Comparison of ENCODE assay signal across 32 cellular contexts in the genomic region with DNA sequence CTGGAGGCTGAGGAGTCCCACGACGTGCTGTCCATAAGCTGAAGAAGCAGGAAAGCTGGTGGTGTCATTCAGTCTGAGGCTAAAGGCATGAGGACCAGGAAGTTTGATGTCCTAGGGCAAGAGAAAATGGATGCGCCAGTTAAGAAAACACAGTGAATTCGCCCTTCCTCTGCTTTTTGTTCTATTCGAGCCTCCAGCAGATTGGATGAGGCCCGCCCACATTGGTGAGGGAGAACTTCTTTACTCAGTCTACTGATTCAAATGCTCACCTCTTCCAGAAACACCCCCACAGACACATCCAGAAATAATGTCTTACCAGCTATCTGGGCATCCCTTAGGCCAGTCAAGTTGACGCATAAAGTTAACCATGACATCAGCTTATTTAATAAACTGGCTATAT. TPM values are rescaled to one million over a fixed set of nuclear protein-coding genes. Genes with fewer than 3 reads are reported as not detected.
DNase-seq lines count a peak whose midpoint lies in the region; ATAC-seq lines count a peak whose summit lies in the region.
"Had no signal": no experiment of that assay in that cellular context is flagged by ENCODE, and none has a peak within 500 bp of the region (broad histone marks: within the 10 kb centered on the region; RNA-seq: fewer than 3 reads in every experiment).

No MANE protein-coding gene starts in this region.

- H3K27ac ChIP-seq in CD4-positive, alpha-beta memory T cell (ENCODE audit: low read depth, low read length) = no peak overlapping the region
- H3K27ac ChIP-seq: RWPE1 had no signal

- H3K4me3 Mint-ChIP-seq in activated naive CD4-positive, alpha-beta T cell treated with anti-CD3 and anti-CD28 coated beads, Interleukin-2, amount 10 ng/mL, durations not matched to agents 7 days and 5 days = no peak overlapping the region
- H3K4me3 Mint-ChIP-seq in CD4-positive, alpha-beta memory T cell = no peak overlapping the region
- no peak overlapping the region for H3K4me3 Mint-ChIP-seq in effector memory CD8-positive, alpha-beta T cell
- no peak overlapping the region for H3K4me3 Mint-ChIP-seq in naive thymus-derived CD8-positive, alpha-beta T cell
- H3K4me3 Mint-ChIP-seq: GM23338, H9 had no signal

- CTCF ChIA-PET in activated naive CD4-positive, alpha-beta T cell treated with anti-CD3 and anti-CD28 coated beads, Interleukin-2, amount 10 ng/mL, durations not matched to agents 7 days and 5 days (lab: Charles Lee) = interaction anchor here (1.3 kb wide), 1 partner anchor 18 kb away, joined by 5 read pairs; no protein-coding TSS in a partner anchor
- CTCF ChIA-PET in CD4-positive, alpha-beta memory T cell (lab: Charles Lee; ENCODE audit: partially characterized antibody) = no interaction called here

- DNase-seq in activated naive CD4-positive, alpha-beta T cell treated with anti-CD3 and anti-CD28 coated beads, Interleukin-2, amount 10 ng/mL, durations not matched to agents 7 days and 5 days = no peak
- DNase-seq in activated naive CD4-positive, alpha-beta T cell treated with anti-CD3 and anti-CD28 coated beads, Interleukin-2, amount 50 U/mL, for 72 hours (ENCODE audit: low spot score in 2 of 2) = no peak
- no peak for DNase-seq in CD4-positive, alpha-beta memory T cell
- no peak for DNase-seq in effector memory CD8-positive, alpha-beta T cell
- DNase-seq in naive thymus-derived CD8-positive, alpha-beta T cell = no peak
- DNase-seq in AG20443 (ENCODE audit: low spot score) = no peak
- no peak for DNase-seq in stimulated activated CD4-positive, alpha-beta T cell treated with anti-CD3 and anti-CD28 coated beads, Interleukin-12 subunit alpha, Interleukin-12 subunit beta, amount 100 ng/mL, for 4 hours
- DNase-seq in GDM1 (lab: John Stamatoyannopoulos, UW) = no peak
- DNase-seq: AML-193, C1 segment of cervical spinal cord, DMS53, H9, Kasumi-1, NCI-H1092 treated with DMSO at 0.1 percent for 48 hours, NCI-H1436, NCI-H187, NCI-H2081 treated with DMSO at 0.1 percent for 48 hours, NCI-H2171, NCI-H226, NCI-H510A, NCI-H69, SHP77 had no signal

- H3K36me3 Mint-ChIP-seq in activated naive CD4-positive, alpha-beta T cell treated with anti-CD3 and anti-CD28 coated beads, Interleukin-2, amount 10 ng/mL, durations not matched to agents 7 days and 5 days = peaks cover 12% of the 10 kb centered on the region
- no peaks in the 10 kb centered on the region for H3K36me3 Mint-ChIP-seq in activated naive CD4-positive, alpha-beta T cell treated with anti-CD3 and anti-CD28 coated beads, Interleukin-2, amount 50 U/mL, for 72 hours
- no peaks in the 10 kb centered on the region for H3K36me3 Mint-ChIP-seq in CD4-positive, alpha-beta memory T cell
- peaks cover 6% of the 10 kb centered on the region for H3K36me3 Mint-ChIP-seq in effector memory CD8-positive, alpha-beta T cell (ENCODE audit: insufficient read depth)
- H3K36me3 Mint-ChIP-seq in naive thymus-derived CD8-positive, alpha-beta T cell = no peaks in the 10 kb centered on the region

- H3K27me3 Mint-ChIP-seq in activated naive CD4-positive, alpha-beta T cell treated with anti-CD3 and anti-CD28 coated beads, Interleukin-2, amount 10 ng/mL, durations not matched to agents 7 days and 5 days = peaks cover 31% of the 10 kb centered on the region
- peaks cover 4 to 8% of the 10 kb centered on the region in 2 donors for H3K27me3 Mint-ChIP-seq in CD4-positive, alpha-beta memory T cell
- H3K27me3 Mint-ChIP-seq in effector memory CD8-positive, alpha-beta T cell = peaks cover 10% of the 10 kb centered on the region in 2 donors
- peaks cover 0 to 11% (median 4%) of the 10 kb centered on the region in 5 donors for H3K27me3 Mint-ChIP-seq in naive thymus-derived CD8-positive, alpha-beta T cell

- H3K9me3 Mint-ChIP-seq in activated naive CD4-positive, alpha-beta T cell treated with anti-CD3 and anti-CD28 coated beads, Interleukin-2, amount 10 ng/mL, durations not matched to agents 7 days and 5 days = peaks cover 18% of the 10 kb centered on the region
- peaks cover 0 to 4% of the 10 kb centered on the region in 2 donors for H3K9me3 Mint-ChIP-seq in activated naive CD4-positive, alpha-beta T cell treated with anti-CD3 and anti-CD28 coated beads, Interleukin-2, amount 50 U/mL, for 72 hours
- H3K9me3 Mint-ChIP-seq in CD4-positive, alpha-beta memory T cell = peaks cover 0 to 20% (median 5%) of the 10 kb centered on the region in 8 donors
- peaks cover 0 to 2% of the 10 kb centered on the region in 2 donors for H3K9me3 Mint-ChIP-seq in effector memory CD8-positive, alpha-beta T cell
- peaks cover 0 to 15% (median 9%) of the 10 kb centered on the region in 9 donors for H3K9me3 Mint-ChIP-seq in naive thymus-derived CD8-positive, alpha-beta T cell

- no peaks in the 10 kb centered on the region for H3K36me3 ChIP-seq in CD4-positive, alpha-beta memory T cell (ENCODE audit: insufficient read depth, low read length)

- POLR2A ChIA-PET in CD4-positive, alpha-beta memory T cell (lab: Charles Lee; ENCODE audit: partially characterized antibody) = no interaction called here
- POLR2A ChIA-PET in naive thymus-derived CD8-positive, alpha-beta T cell (lab: Charles Lee) = interaction anchor here (0.6 to 0.7 kb wide), 2 partner anchors 36 to 1728 kb away, joined by 4 read pairs; no protein-coding TSS in a partner anchor

- intact Hi-C loops in CD4-positive, alpha-beta memory T cell (cut with micrococcal nuclease) = no loop called here

- ATAC-seq in activated naive CD4-positive, alpha-beta T cell treated with anti-CD3 and anti-CD28 coated beads, Interleukin-2, amount 50 U/mL, for 72 hours = no peak
- ATAC-seq in effector memory CD8-positive, alpha-beta T cell (replicated peaks) = no peak
- no peak for ATAC-seq in naive thymus-derived CD8-positive, alpha-beta T cell
- ATAC-seq: GM23338, HepG2, K562 had no signal

- no peak overlapping the region for H3K4me3 ChIP-seq in CD4-positive, alpha-beta memory T cell (ENCODE audit: low read length in 2 of 2)
- H3K4me3 ChIP-seq: GM23338, K562 had no signal

- peak overlapping the region; percentile 84 for H3K27ac Mint-ChIP-seq in activated naive CD4-positive, alpha-beta T cell treated with anti-CD3 and anti-CD28 coated beads, Interleukin-2, amount 10 ng/mL, durations not matched to agents 7 days and 5 days
- no peak overlapping the region for H3K27ac Mint-ChIP-seq in activated naive CD4-positive, alpha-beta T cell treated with anti-CD3 and anti-CD28 coated beads, Interleukin-2, amount 50 U/mL, for 72 hours
- peak overlapping the region in 6 of 7 donors; percentile 27 to 90 (median 76) for H3K27ac Mint-ChIP-seq in CD4-positive, alpha-beta memory T cell
- H3K27ac Mint-ChIP-seq in effector memory CD8-positive, alpha-beta T cell = peak overlapping the region; percentile 83
- peak overlapping the region in 8 of 10 donors; percentile 23 to 78 (median 65) for H3K27ac Mint-ChIP-seq in naive thymus-derived CD8-positive, alpha-beta T cell
- H3K27ac Mint-ChIP-seq: GM23338, H9 had no signal

- no peaks in the 10 kb centered on the region for H3K9me3 ChIP-seq in CD4-positive, alpha-beta memory T cell (ENCODE audit: control insufficient read depth in 1 of 2, low read length in 2 of 2)

- no peaks in the 10 kb centered on the region for H3K4me1 Mint-ChIP-seq in activated naive CD4-positive, alpha-beta T cell treated with anti-CD3 and anti-CD28 coated beads, Interleukin-2, amount 10 ng/mL, durations not matched to agents 7 days and 5 days
- peaks cover 0 to 6% (median under 1%) of the 10 kb centered on the region in 4 donors for H3K4me1 Mint-ChIP-seq in CD4-positive, alpha-beta memory T cell
- H3K4me1 Mint-ChIP-seq in effector memory CD8-positive, alpha-beta T cell (ENCODE audit: low read depth in 2 of 2) = peaks cover 0 to 4% of the 10 kb centered on the region in 2 donors
- H3K4me1 Mint-ChIP-seq in naive thymus-derived CD8-positive, alpha-beta T cell = peaks cover 0 to 7% (median 4%) of the 10 kb centered on the region in 4 donors

- no peaks in the 10 kb centered on the region for H3K27me3 ChIP-seq in CD4-positive, alpha-beta memory T cell (ENCODE audit: insufficient read depth, low read length)

- no peaks in the 10 kb centered on the region for H3K4me1 ChIP-seq in CD4-positive, alpha-beta memory T cell (ENCODE audit: insufficient read depth, low read length)

RNA-seq across cellular contexts. Expression of a gene that starts 7.5 kb away (rescaled TPM):
- total RNA-seq in activated naive CD4-positive, alpha-beta T cell treated with anti-CD3 and anti-CD28 coated beads, Interleukin-2, amount 50 U/mL, for 72 hours = under 1 TPM in 1 of 2 donors, not detected in 1; 0.37 TPM
- not detected for total RNA-seq in CD4-positive, alpha-beta memory T cell
- under 1 TPM in 1 of 2 donors, not detected in 1; 0.29 TPM for polyA plus RNA-seq in CD4-positive, alpha-beta memory T cell
- not detected for total RNA-seq in naive thymus-derived CD8-positive, alpha-beta T cell
- under 1 TPM in 2 of 3 donors, not detected in 1; 0.04 to 0.65 TPM for polyA plus RNA-seq in naive thymus-derived CD8-positive, alpha-beta T cell
- total RNA-seq: Daoy, HT1080, K562, M059J had no signal
- polyA plus RNA-seq: AG04450 had no signal

RNA-seq across cellular contexts. Expression of a gene that starts 41.2 kb away (rescaled TPM):
- 100 to 1,000 TPM; 191 to 205 TPM for total RNA-seq in activated naive CD4-positive, alpha-beta T cell treated with anti-CD3 and anti-CD28 coated beads, Interleukin-2, amount 50 U/mL, for 72 hours
- total RNA-seq in CD4-positive, alpha-beta memory T cell = 100 to 1,000 TPM; 535 to 565 TPM
- 10 to 100 TPM in 1 of 2 donors, 1 to 10 TPM in 1; 3.1 to 11.3 TPM for polyA plus RNA-seq in CD4-positive, alpha-beta memory T cell
- total RNA-seq in naive thymus-derived CD8-positive, alpha-beta T cell = 100 to 1,000 TPM; 610 to 639 TPM
- 1 to 10 TPM; 4.5 to 8.6 (median 6.5) TPM for polyA plus RNA-seq in naive thymus-derived CD8-positive, alpha-beta T cell

RNA-seq across cellular contexts. Expression of a gene that starts 43.0 kb away (rescaled TPM):
- 1 to 10 TPM; 2.9 to 9.9 TPM for total RNA-seq in activated naive CD4-positive, alpha-beta T cell treated with anti-CD3 and anti-CD28 coated beads, Interleukin-2, amount 50 U/mL, for 72 hours
- total RNA-seq in CD4-positive, alpha-beta memory T cell = 10 to 100 TPM; 57.6 to 59.8 TPM
- 10 to 100 TPM; 23.1 to 60.5 TPM for polyA plus RNA-seq in CD4-positive, alpha-beta memory T cell
- 10 to 100 TPM; 67.4 to 71.1 TPM for total RNA-seq in naive thymus-derived CD8-positive, alpha-beta T cell
- 100 to 1,000 TPM in 1 of 3 donors, 10 to 100 TPM in 2; 58.3 to 104 (median 59.9) TPM for polyA plus RNA-seq in naive thymus-derived CD8-positive, alpha-beta T cell
- total RNA-seq: Daoy, G401, H9, HT1080, SK-MEL-5 had no signal
- polyA plus RNA-seq: AG04450 had no signal

RNA-seq across cellular contexts. Expression of a gene that starts 55.8 kb away (rescaled TPM):
- total RNA-seq in activated naive CD4-positive, alpha-beta T cell treated with anti-CD3 and anti-CD28 coated beads, Interleukin-2, amount 50 U/mL, for 72 hours = 1 to 10 TPM; 2.5 to 5.8 TPM
- 1 to 10 TPM; 7.2 to 7.3 TPM for total RNA-seq in CD4-positive, alpha-beta memory T cell
- polyA plus RNA-seq in CD4-positive, alpha-beta memory T cell = under 1 TPM in 1 of 2 donors, not detected in 1; 0.59 TPM
- total RNA-seq in naive thymus-derived CD8-positive, alpha-beta T cell = 1 to 10 TPM; 5.2 to 5.8 TPM
- under 1 TPM in 2 of 3 donors, not detected in 1; 0.22 to 0.36 TPM for polyA plus RNA-seq in naive thymus-derived CD8-positive, alpha-beta T cell

Comparison
In these comparisons a context has a peak if more than half of its experiments do, and no peak if none do; other contexts are left out.
1. H3K27ac Mint-ChIP-seq: peak in activated naive CD4-positive, alpha-beta T cell treated with anti-CD3 and anti-CD28 coated beads, Interleukin-2, amount 10 ng/mL, durations not matched to agents 7 days and 5 days (single experiment), CD4-positive, alpha-beta memory T cell (6 of 7), effector memory CD8-positive, alpha-beta T cell (2 of 2) and naive thymus-derived CD8-positive, alpha-beta T cell (8 of 10); none in activated naive CD4-positive, alpha-beta T cell treated with anti-CD3 and anti-CD28 coated beads, Interleukin-2, amount 50 U/mL, for 72 hours (0 of 2).
2. RNA of a gene that starts 43.0 kb away (total RNA-seq): 67.4 to 71.1 TPM in naive thymus-derived CD8-positive, alpha-beta T cell and 57.6 to 59.8 TPM in CD4-positive, alpha-beta memory T cell; 2.9 to 9.9 TPM in activated naive CD4-positive, alpha-beta T cell treated with anti-CD3 and anti-CD28 coated beads, Interleukin-2, amount 50 U/mL, for 72 hours; every median in the first group is over 4 times any median in the second.